In the genomic region with DNA sequence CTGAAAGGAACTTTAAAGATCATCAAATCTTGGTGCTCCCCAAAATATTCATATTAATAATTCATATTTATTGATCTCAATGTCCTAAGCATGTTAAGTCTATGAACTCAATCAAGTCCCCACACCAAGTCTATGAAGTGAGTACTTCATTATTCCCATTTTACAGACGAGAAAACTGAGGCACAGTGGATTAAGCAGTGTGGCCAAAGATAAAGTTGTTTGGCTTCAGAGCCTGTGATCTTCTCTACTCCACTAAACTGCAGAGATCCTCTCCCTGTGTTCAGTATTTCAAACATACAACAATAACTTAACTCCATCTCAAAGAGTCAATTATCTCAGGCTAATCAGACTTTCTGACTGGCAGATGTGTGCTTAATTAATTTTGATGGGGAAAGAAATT, we compare ENCODE assay signal across 23 cellular contexts. TPM values are rescaled to one million over a fixed set of nuclear protein-coding genes. Genes with fewer than 3 reads are reported as not detected.
"Had no signal": no experiment of that assay in that cellular context is flagged by ENCODE, and none has a peak within 500 bp of the region (broad histone marks: within the 10 kb centered on the region; RNA-seq: fewer than 3 reads in every experiment).

No MANE protein-coding gene starts in this region.

- H3K4me3 Mint-ChIP-seq: activated naive CD8-positive, alpha-beta T cell treated with anti-CD3 and anti-CD28 coated beads for 36 hours; endodermal cell; neural progenitor cell; stimulated activated memory B cell treated with anti-CD40 and anti-IgM and Interleukin-4, amounts not matched to agents 10 μg/mL and 1 μg/mL and 100 μg/mL, for 72 hours had no signal

- H3K4me1 ChIP-seq: foreskin keratinocyte had no signal

- DNase-seq: activated CD4-positive, alpha-beta T cell treated with anti-CD3 and anti-CD28 coated beads, Interleukin-2, amount 50 U/mL, for 48 hours; activated naive CD4-positive, alpha-beta T cell; activated naive CD8-positive, alpha-beta T cell treated with anti-CD3 and anti-CD28 coated beads for 36 hours; activated T-cell treated with anti-CD3 and anti-CD28 coated beads for 4 hours; brain microvascular endothelial cell; central memory CD4-positive, alpha-beta T cell; endodermal cell; foreskin keratinocyte; glutamatergic neuron; mammary epithelial cell; stimulated activated CD4-positive, alpha-beta T cell treated with anti-CD3 and anti-CD28 coated beads, Interleukin-4, amount 100 ng/mL, for 4 hours; T-helper 2 cell; uterus; WERI-Rb-1 had no signal

- H3K27ac Mint-ChIP-seq: activated naive CD8-positive, alpha-beta T cell treated with anti-CD3 and anti-CD28 coated beads for 36 hours; endodermal cell; stimulated activated memory B cell treated with anti-CD40 and anti-IgM and Interleukin-4, amounts not matched to agents 10 μg/mL and 1 μg/mL and 100 μg/mL, for 72 hours had no signal

- H3K27me3 ChIP-seq: brain microvascular endothelial cell, neural progenitor cell, uterus had no signal

- ATAC-seq: foreskin keratinocyte; sciatic nerve; stimulated activated memory B cell treated with anti-CD40 and anti-IgM and Interleukin-4, amounts not matched to agents 10 μg/mL and 1 μg/mL and 100 μg/mL, for 72 hours had no signal

- H3K4me3 ChIP-seq: neural progenitor cell, tibial nerve, uterus had no signal

- H3K36me3 Mint-ChIP-seq: activated naive CD8-positive, alpha-beta T cell treated with anti-CD3 and anti-CD28 coated beads for 36 hours; neural progenitor cell; stimulated activated memory B cell treated with anti-CD40 and anti-IgM and Interleukin-4, amounts not matched to agents 10 μg/mL and 1 μg/mL and 100 μg/mL, for 72 hours had no signal

- H3K4me2 ChIP-seq: neural progenitor cell had no signal

- H3K36me3 ChIP-seq: brain microvascular endothelial cell, neural progenitor cell, tibial nerve, uterus, WERI-Rb-1 had no signal

- FAIRE-seq: colon, kidney had no signal

- H3K4me1 Mint-ChIP-seq: activated naive CD8-positive, alpha-beta T cell treated with anti-CD3 and anti-CD28 coated beads for 36 hours; stimulated activated memory B cell treated with anti-CD40 and anti-IgM and Interleukin-4, amounts not matched to agents 10 μg/mL and 1 μg/mL and 100 μg/mL, for 72 hours had no signal

- H3K27ac ChIP-seq: brain microvascular endothelial cell, epithelial cell of prostate, foreskin keratinocyte, neural progenitor cell, uterus had no signal

- H3K9me3 ChIP-seq: tibial nerve, uterus had no signal

- H3K9me3 Mint-ChIP-seq: activated naive CD8-positive, alpha-beta T cell treated with anti-CD3 and anti-CD28 coated beads for 36 hours; endodermal cell; neural progenitor cell had no signal

RNA-seq across cellular contexts. Expression of a gene that starts 29.8 kb away (rescaled TPM):
- total RNA-seq: activated naive CD8-positive, alpha-beta T cell treated with anti-CD3 and anti-CD28 coated beads for 36 hours; endodermal cell; foreskin keratinocyte; pulmonary artery endothelial cell had no signal
- polyA plus RNA-seq: fibroblast of lung, foreskin keratinocyte had no signal
